ENCODE assay signal across 1 cellular context in the genomic region with DNA sequence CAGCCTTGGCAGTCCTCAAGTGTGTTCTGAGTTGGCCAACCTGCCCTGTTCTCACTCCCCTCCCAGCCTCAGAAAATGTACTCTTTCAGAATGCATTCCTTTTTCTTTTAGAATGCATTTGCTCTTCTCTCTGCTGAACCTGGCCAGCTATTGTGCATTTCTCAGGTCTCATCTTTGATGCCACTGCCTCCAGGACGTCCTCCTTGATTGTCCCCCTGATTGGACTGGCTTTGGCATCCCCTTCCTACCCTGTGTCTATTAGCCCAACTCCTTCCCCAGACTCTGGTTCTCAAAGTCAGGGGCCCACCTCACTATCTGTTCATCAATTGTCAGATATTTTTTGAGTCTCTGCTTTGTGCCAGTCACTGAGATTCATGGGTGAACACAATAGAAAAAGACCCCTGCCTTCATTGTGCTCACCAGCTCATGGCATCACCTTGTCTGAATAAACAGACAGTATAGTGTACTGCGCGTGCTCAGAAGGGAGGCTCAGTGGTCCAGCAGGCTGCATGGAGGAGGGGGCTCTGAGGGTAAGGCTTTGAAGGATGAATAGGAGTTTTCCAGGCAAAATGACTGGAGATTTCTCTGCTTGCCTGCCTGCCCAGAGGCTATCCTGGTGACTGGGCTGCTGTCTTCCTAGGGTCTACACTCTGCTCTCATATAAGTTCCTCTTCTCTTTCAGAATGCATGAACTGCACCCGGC.
TF ChIP-seq lines count a peak whose summit lies in the region.

No MANE protein-coding gene starts in this region.

TF ChIP-seq in WTC11, 78 proteins besides CTCF, POLR2A, EP300 and RAD21 (continued from another document):
- TF ChIP-seq, protein P1, sequence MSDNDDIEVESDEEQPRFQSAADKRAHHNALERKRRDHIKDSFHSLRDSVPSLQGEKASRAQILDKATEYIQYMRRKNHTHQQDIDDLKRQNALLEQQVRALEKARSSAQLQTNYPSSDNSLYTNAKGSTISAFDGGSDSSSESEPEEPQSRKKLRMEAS (CRISPR knock-in tag; IDR thresholded peaks at IDR 0.05) = no peak
- TF ChIP-seq, protein P2, sequence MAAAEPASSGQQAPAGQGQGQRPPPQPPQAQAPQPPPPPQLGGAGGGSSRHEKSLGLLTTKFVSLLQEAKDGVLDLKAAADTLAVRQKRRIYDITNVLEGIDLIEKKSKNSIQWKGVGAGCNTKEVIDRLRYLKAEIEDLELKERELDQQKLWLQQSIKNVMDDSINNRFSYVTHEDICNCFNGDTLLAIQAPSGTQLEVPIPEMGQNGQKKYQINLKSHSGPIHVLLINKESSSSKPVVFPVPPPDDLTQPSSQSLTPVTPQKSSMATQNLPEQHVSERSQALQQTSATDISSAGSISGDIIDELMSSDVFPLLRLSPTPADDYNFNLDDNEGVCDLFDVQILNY (CRISPR knock-in tag; IDR thresholded peaks at IDR 0.05) = no peak
- TF ChIP-seq, protein P3, sequence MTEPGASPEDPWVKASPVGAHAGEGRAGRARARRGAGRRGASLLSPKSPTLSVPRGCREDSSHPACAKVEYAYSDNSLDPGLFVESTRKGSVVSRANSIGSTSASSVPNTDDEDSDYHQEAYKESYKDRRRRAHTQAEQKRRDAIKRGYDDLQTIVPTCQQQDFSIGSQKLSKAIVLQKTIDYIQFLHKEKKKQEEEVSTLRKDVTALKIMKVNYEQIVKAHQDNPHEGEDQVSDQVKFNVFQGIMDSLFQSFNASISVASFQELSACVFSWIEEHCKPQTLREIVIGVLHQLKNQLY (CRISPR knock-in tag; IDR thresholded peaks at IDR 0.05) = no peak
- TF ChIP-seq TCF7 (CRISPR knock-in tag; IDR thresholded peaks at IDR 0.05; ENCODE audit: low read depth) (no peak), NFATC4 (CRISPR knock-in tag; IDR thresholded peaks at IDR 0.05) (no peak), OVOL2 (CRISPR knock-in tag; IDR thresholded peaks at IDR 0.05; ENCODE audit: borderline replicate concordance) (no peak)
- TF ChIP-seq, protein P4, sequence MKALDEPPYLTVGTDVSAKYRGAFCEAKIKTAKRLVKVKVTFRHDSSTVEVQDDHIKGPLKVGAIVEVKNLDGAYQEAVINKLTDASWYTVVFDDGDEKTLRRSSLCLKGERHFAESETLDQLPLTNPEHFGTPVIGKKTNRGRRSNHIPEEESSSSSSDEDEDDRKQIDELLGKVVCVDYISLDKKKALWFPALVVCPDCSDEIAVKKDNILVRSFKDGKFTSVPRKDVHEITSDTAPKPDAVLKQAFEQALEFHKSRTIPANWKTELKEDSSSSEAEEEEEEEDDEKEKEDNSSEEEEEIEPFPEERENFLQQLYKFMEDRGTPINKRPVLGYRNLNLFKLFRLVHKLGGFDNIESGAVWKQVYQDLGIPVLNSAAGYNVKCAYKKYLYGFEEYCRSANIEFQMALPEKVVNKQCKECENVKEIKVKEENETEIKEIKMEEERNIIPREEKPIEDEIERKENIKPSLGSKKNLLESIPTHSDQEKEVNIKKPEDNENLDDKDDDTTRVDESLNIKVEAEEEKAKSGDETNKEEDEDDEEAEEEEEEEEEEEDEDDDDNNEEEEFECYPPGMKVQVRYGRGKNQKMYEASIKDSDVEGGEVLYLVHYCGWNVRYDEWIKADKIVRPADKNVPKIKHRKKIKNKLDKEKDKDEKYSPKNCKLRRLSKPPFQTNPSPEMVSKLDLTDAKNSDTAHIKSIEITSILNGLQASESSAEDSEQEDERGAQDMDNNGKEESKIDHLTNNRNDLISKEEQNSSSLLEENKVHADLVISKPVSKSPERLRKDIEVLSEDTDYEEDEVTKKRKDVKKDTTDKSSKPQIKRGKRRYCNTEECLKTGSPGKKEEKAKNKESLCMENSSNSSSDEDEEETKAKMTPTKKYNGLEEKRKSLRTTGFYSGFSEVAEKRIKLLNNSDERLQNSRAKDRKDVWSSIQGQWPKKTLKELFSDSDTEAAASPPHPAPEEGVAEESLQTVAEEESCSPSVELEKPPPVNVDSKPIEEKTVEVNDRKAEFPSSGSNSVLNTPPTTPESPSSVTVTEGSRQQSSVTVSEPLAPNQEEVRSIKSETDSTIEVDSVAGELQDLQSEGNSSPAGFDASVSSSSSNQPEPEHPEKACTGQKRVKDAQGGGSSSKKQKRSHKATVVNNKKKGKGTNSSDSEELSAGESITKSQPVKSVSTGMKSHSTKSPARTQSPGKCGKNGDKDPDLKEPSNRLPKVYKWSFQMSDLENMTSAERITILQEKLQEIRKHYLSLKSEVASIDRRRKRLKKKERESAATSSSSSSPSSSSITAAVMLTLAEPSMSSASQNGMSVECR (CRISPR knock-in tag; IDR thresholded peaks at IDR 0.05; ENCODE audit: borderline replicate concordance) = no peak
